15 cellular contexts compared by ENCODE assay signal in the genomic region with DNA sequence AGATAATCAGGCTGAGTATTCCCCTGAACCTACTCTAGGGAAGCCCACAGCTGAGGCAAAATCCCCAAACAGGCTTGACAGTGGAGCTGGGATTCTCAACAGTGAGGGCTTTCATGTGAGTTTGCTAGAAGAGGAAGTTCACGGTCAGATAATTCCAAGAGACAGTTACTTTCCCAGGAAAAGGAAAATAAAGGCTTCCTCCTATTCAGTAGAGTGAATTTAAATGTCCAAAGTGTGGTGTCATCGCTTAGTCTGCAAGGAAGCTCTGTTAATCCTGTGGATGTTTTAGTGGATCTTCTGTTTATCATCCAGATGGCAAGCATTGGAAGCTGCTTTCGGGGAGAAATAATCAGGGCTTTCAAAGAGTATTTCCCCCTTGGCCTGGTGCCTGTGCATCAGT.
DNase-seq lines count a peak whose midpoint lies in the region; ATAC-seq and TF ChIP-seq lines count a peak whose summit lies in the region.
"Had no signal": no experiment of that assay in that cellular context is flagged by ENCODE, and none has a peak within 500 bp of the region (broad histone marks: within the 10 kb centered on the region; RNA-seq: fewer than 3 reads in every experiment).

No MANE protein-coding gene starts in this region.

- no peaks in the 10 kb centered on the region for H4K20me1 ChIP-seq in OCI-LY7 (ENCODE audit: insufficient read depth, low read length)

- H3K9ac ChIP-seq in neuronal stem cell (ENCODE audit: low read depth, low read length, poor library complexity): no peak overlapping the region

- POLR2A ChIA-PET in OCI-LY7 (lab: Charles Lee): no interaction called here

- CTCF ChIA-PET in OCI-LY7 (lab: Charles Lee; ENCODE audit: unreplicated experiment): no interaction called here

- H2AK5ac ChIP-seq in neuronal stem cell (ENCODE audit: low read depth, low read length): no peak overlapping the region

- no peak overlapping the region for H3K4ac ChIP-seq in neuronal stem cell (ENCODE audit: low read length)

- H2AFZ ChIP-seq in neuronal stem cell (ENCODE audit: low read length) (no peak overlapping the region), OCI-LY7 (ENCODE audit: low read length) (no peak overlapping the region)
- H2AFZ ChIP-seq: GM23338 had no signal

- H3K9me3 ChIP-seq in neuronal stem cell (replicated peaks in 1 of 2; ENCODE audit: control insufficient read depth in 2 of 2, insufficient read depth in 1 of 2, low read depth in 1 of 2, low read length in 2 of 2): peaks cover 3 to 6% of the 10 kb centered on the region in 2 donors
- H3K9me3 ChIP-seq in OCI-LY7 (ENCODE audit: low read length): peaks cover 28% of the 10 kb centered on the region

- peaks cover 0 to 12% (median 0%) of the 10 kb centered on the region in 3 experiments for H3K27me3 ChIP-seq in neuronal stem cell (ENCODE audit: control insufficient read depth in 3 of 3, insufficient read depth in 3 of 3, low read depth in 1 of 3, low read length in 3 of 3)

- WGBS in neuronal stem cell (ENCODE audit: extremely low coverage in 2 of 2, insufficient read length in 2 of 2, insufficient replicate concordance in 1 of 2), 2 donors: no CpG with 5 or more reads among the region's 3 CpGs

- TF ChIP-seq CTCF in OCI-LY7 (conservative IDR thresholded peaks at IDR 0.05; ENCODE audit: low read length): no peak

- H3K4me2 ChIP-seq in neuronal stem cell (ENCODE audit: insufficient read depth, low read length, poor library complexity, severe bottlenecking) (no peak overlapping the region), OCI-LY7 (ENCODE audit: low read length) (no peak overlapping the region)
- H3K4me2 ChIP-seq: GM23338 had no signal

- H3K36me3 ChIP-seq in neuronal stem cell (replicated peaks in 1 of 2; ENCODE audit: control insufficient read depth in 2 of 2, insufficient read depth in 2 of 2, low read length in 2 of 2) (no peaks in the 10 kb centered on the region), OCI-LY7 (ENCODE audit: insufficient read depth, low read length) (peaks cover 87% of the 10 kb centered on the region)

- no peak overlapping the region for H4K91ac ChIP-seq in neuronal stem cell (ENCODE audit: low read depth, low read length, poor library complexity)

- H3K4me1 ChIP-seq in neuronal stem cell (ENCODE audit: control insufficient read depth in 2 of 2, insufficient read depth in 1 of 2, low read depth in 1 of 2, low read length in 2 of 2) (peaks cover 0 to 2% of the 10 kb centered on the region in 2 donors), OCI-LY7 (ENCODE audit: insufficient read depth, low read length, poor library complexity, severe bottlenecking) (no peaks in the 10 kb centered on the region)

- H3K14ac ChIP-seq in neuronal stem cell (ENCODE audit: low read length): peak overlapping the region; percentile 31

- BruUV-seq in OCI-LY7 (replicated peaks; lab: Mats Ljungman, UMichigan): no TSS peak

- H3K79me1 ChIP-seq in neuronal stem cell (ENCODE audit: low read depth, low read length): no peaks in the 10 kb centered on the region

- H2BK15ac ChIP-seq in neuronal stem cell (ENCODE audit: low read length): no peak overlapping the region

- no peak overlapping the region for H2BK5ac ChIP-seq in neuronal stem cell (ENCODE audit: low read length)

- peak; percentile 27 for DNase-seq in Ammon's horn (ENCODE audit: low spot score)
- peak; percentile 57 to 67 for DNase-seq in dermis microvascular lymphatic vessel endothelial cell (ENCODE audit: low read depth in 2 of 2)
- DNase-seq in kidney glomerular epithelial cell (lab: John Stamatoyannopoulos, UW): peak; percentile 1
- DNase-seq in neuronal stem cell (ENCODE audit: low spot score): no peak
- DNase-seq in RKO (ENCODE audit: low spot score): no peak
- DNase-seq in OCI-LY7 (ENCODE audit: low spot score): no peak
- DNase-seq: ACHN; C1 segment of cervical spinal cord; CD4-positive, alpha-beta T cell; DMS79 treated with DMSO at 0.1 percent for 48 hours; EL; H7; IMR-90 had no signal

- peak overlapping the region; percentile 63 for H3K23ac ChIP-seq in neuronal stem cell (ENCODE audit: low read depth, low read length, poor library complexity)

- intact Hi-C loops in OCI-LY7 (cut with micrococcal nuclease; ENCODE audit: unreplicated experiment): no loop called here

- H3K27ac ChIP-seq in neuronal stem cell (replicated peaks; ENCODE audit: low read length) (no peak overlapping the region), OCI-LY7 (ENCODE audit: low read depth, low read length, poor library complexity, severe bottlenecking) (no peak overlapping the region)

- no peaks in the 10 kb centered on the region for H3K9me2 ChIP-seq in OCI-LY7 (ENCODE audit: insufficient read depth, low read length)

- H3K4me3 ChIP-seq in neuronal stem cell (ENCODE audit: low read length in 2 of 2) (no peak overlapping the region), OCI-LY7 (ENCODE audit: low read depth, low read length, poor library complexity, severe bottlenecking) (no peak overlapping the region)
- H3K4me3 ChIP-seq: GM23338 had no signal

- H3K79me2 ChIP-seq in OCI-LY7 (ENCODE audit: insufficient read depth, low read depth, low read length): no peaks in the 10 kb centered on the region

- no peak overlapping the region for H2BK120ac ChIP-seq in neuronal stem cell (ENCODE audit: low read depth, low read length)

- ATAC-seq in GM21390 (IDR thresholded peaks at IDR 0.05; ENCODE audit: unreplicated experiment): no peak
- ATAC-seq: GM23338 had no signal

- H3K18ac ChIP-seq in neuronal stem cell (ENCODE audit: low read length): no peak overlapping the region

- H4K8ac ChIP-seq in neuronal stem cell (ENCODE audit: low read depth, low read length): peak overlapping the region; percentile 78

- H2BK12ac ChIP-seq in neuronal stem cell (ENCODE audit: low read length): no peak overlapping the region

Comparison
In these comparisons a context has a peak if more than half of its experiments do, and no peak if none do; other contexts are left out.
1. DNase-seq: peak in Ammon's horn (single experiment), dermis microvascular lymphatic vessel endothelial cell (2 of 2) and kidney glomerular epithelial cell (single experiment); none in neuronal stem cell (single experiment), RKO (single experiment) and OCI-LY7 (single experiment).